ENCODE assay signal across 10 cellular contexts in the genomic region with DNA sequence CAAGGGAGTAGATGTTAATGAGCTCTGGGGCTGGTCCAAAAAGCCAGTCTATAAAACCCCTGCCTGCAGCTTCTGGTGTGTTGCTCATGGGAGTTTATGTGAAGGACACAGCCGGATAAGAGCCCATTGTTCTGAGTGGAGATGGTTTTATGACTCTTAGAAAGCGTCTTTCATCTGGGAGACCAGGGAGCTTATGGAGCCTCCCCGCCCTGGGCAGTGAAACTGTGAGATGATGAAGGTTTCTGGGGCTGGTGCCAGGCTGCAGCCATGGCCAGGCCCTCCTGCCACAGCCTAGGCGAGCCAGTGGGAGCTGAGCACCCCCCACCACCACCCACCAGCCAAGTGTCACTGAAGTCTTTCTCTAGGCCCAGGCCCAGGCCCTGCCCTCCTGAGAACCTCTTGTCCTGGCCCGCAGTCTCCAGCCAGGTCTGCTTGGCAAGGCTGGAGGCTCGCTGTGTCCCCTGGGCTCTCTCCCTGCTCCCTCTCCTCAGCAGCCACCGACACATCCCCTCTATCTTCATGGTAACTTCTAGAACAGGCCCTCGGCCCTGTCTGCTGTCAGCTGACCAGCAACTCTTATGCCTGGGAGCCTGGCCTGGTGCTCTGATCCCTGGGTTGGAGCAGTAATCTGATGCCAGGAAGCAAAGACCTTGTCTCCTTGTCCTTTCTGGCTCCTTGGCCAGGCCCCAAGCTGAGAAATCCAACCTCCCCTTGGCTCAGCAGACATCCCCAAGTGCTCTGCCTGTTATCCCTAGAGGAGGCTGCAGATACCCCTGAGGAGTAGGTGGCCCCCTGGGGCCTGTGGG. TPM values are rescaled to one million over a fixed set of nuclear protein-coding genes. Genes with fewer than 3 reads are reported as not detected.
A peak's percentile ranks its signal among the peaks of the same experiment; 100 is the strongest.
DNase-seq lines count a peak whose midpoint lies in the region; ATAC-seq and TF ChIP-seq lines count a peak whose summit lies in the region.
"Had no signal": no experiment of that assay in that cellular context is flagged by ENCODE, and none has a peak within 500 bp of the region (broad histone marks: within the 10 kb centered on the region; RNA-seq: fewer than 3 reads in every experiment).

No MANE protein-coding gene starts in this region.

- H3K79me1 ChIP-seq in mesendoderm (ENCODE audit: low read length): no peaks in the 10 kb centered on the region

- H3K27me3 ChIP-seq in dorsolateral prefrontal cortex (peaks cover 0 to 15% (median 0%) of the 10 kb centered on the region in 45 donors), mesendoderm (ENCODE audit: insufficient read depth, low read length, poor library complexity) (no peaks in the 10 kb centered on the region), thoracic aorta (replicated peaks; ENCODE audit: insufficient read depth) (no peaks in the 10 kb centered on the region)

- no peak overlapping the region for H3K4ac ChIP-seq in mesendoderm (ENCODE audit: low read depth, low read length)

- ATAC-seq in thoracic aorta (ENCODE audit: insufficient number of reproducible peaks, low FRiP score, low read depth): no peak
- no peak for ATAC-seq in HG02870 (IDR thresholded peaks at IDR 0.05; ENCODE audit: unreplicated experiment)
- ATAC-seq in GM18858 (IDR thresholded peaks at IDR 0.05; ENCODE audit: unreplicated experiment): no peak
- ATAC-seq: GM12878 had no signal

- no peaks in the 10 kb centered on the region for H3K9me3 ChIP-seq in thoracic aorta

- DNase-seq in NCI-H1092 treated with DMSO at 0.1 percent for 48 hours (lab: John Stamatoyannopoulos, UW): peak; percentile 72
- peak in 9 of 10 donors; percentile 26 to 75 (median 58) for DNase-seq in dorsolateral prefrontal cortex
- no peak for DNase-seq in mesendoderm
- DNase-seq in thoracic aorta (ENCODE audit: low spot score): peak; percentile 56
- no peak for DNase-seq in GM19238 (ENCODE audit: insufficient read length, low spot score)
- DNase-seq in HuH-7.5 (ENCODE audit: low spot score): no peak
- DNase-seq: activated gamma-delta T cell treated with Interleukin-2 at 50 U/mL for 16 hours had no signal

- H3K56ac ChIP-seq in mesendoderm (ENCODE audit: low read length): peak overlapping the region; percentile 3

- TF ChIP-seq CTCF in dorsolateral prefrontal cortex (IDR thresholded peaks at IDR 0.05 in 54 of 56, conservative IDR thresholded peaks at IDR 0.05 in 2 of 56; ENCODE audit: low read depth in 1 of 56, partially characterized antibody in 56 of 56): no peak
- no peak for TF ChIP-seq CTCF in thoracic aorta (IDR thresholded peaks at IDR 0.05)

- H2BK120ac ChIP-seq in mesendoderm (ENCODE audit: low read depth, low read length): no peak overlapping the region

- no CpG with 5 or more reads among the region's 8 CpGs for WGBS in mesendoderm (ENCODE audit: extremely low coverage, insufficient coverage, low lambda C conversion rate)

- H4K5ac ChIP-seq in mesendoderm (ENCODE audit: low read length): no peak overlapping the region

- no peak overlapping the region for H2AK5ac ChIP-seq in mesendoderm (ENCODE audit: low read length)

- intact Hi-C loops in dorsolateral prefrontal cortex (cut with DNase I): no loop called here

- H3K79me2 ChIP-seq in mesendoderm (ENCODE audit: control insufficient read depth, insufficient read depth, low read length): no peaks in the 10 kb centered on the region

- no peaks in the 10 kb centered on the region for H3K36me3 ChIP-seq in mesendoderm (ENCODE audit: control insufficient read depth, insufficient read depth, low read length)
- H3K36me3 ChIP-seq in thoracic aorta: no peaks in the 10 kb centered on the region

- no peak overlapping the region for H2BK5ac ChIP-seq in mesendoderm (ENCODE audit: low read length)

- no peak overlapping the region for H3K9ac ChIP-seq in mesendoderm (ENCODE audit: low read length)

- H3K4me2 ChIP-seq in mesendoderm (ENCODE audit: low read length): no peak overlapping the region

- H3K4me1 ChIP-seq in mesendoderm (ENCODE audit: control insufficient read depth, low read depth, low read length) (no peaks in the 10 kb centered on the region), thoracic aorta (ENCODE audit: control insufficient read depth in 1 of 2, low read depth in 2 of 2) (peaks cover 17 to 68% of the 10 kb centered on the region in 2 donors)

- H4K8ac ChIP-seq in mesendoderm (ENCODE audit: low read depth, low read length): no peak overlapping the region

- peak overlapping the region in 51 of 59 donors; percentile 3 to 84 (median 59) for H3K27ac ChIP-seq in dorsolateral prefrontal cortex
- no peak overlapping the region for H3K27ac ChIP-seq in mesendoderm (ENCODE audit: low read depth, low read length)
- H3K27ac ChIP-seq in thoracic aorta: peak overlapping the region; percentile 69 to 82

- no peak overlapping the region for H2BK15ac ChIP-seq in mesendoderm (replicated peaks; ENCODE audit: low read depth)

- H3K23ac ChIP-seq in mesendoderm (ENCODE audit: low read length): no peak overlapping the region

- no peak overlapping the region for H3K4me3 ChIP-seq in dorsolateral prefrontal cortex
- H3K4me3 ChIP-seq in mesendoderm (ENCODE audit: low read length): no peak overlapping the region
- no peak overlapping the region for H3K4me3 ChIP-seq in thoracic aorta
- H3K4me3 ChIP-seq: GM12878 had no signal

- no peak overlapping the region for H3K18ac ChIP-seq in mesendoderm (ENCODE audit: low read length)

RNA-seq across cellular contexts. Expression of gene ARHGEF10L, which starts 7.6 kb away (rescaled TPM):
- total RNA-seq in dorsolateral prefrontal cortex: 10 to 100 TPM; 25.8 to 86.0 (median 36.9) TPM
- 7.9 TPM for polyA plus RNA-seq in mesendoderm (2013, experiment 1 of 2)
- polyA plus RNA-seq in mesendoderm (2013, experiment 2 of 2): 7.7 TPM
- 100 to 1,000 TPM; 226 to 301 TPM for total RNA-seq in thoracic aorta

Comparison
In these comparisons a context has a peak if more than half of its experiments do, and no peak if none do; other contexts are left out.
1. DNase-seq: peak in NCI-H1092 treated with DMSO at 0.1 percent for 48 hours (single experiment), dorsolateral prefrontal cortex (9 of 10) and thoracic aorta (single experiment); none in mesendoderm (single experiment), GM19238 (single experiment) and HuH-7.5 (single experiment).